40 cellular contexts compared by ENCODE assay signal in the genomic region with DNA sequence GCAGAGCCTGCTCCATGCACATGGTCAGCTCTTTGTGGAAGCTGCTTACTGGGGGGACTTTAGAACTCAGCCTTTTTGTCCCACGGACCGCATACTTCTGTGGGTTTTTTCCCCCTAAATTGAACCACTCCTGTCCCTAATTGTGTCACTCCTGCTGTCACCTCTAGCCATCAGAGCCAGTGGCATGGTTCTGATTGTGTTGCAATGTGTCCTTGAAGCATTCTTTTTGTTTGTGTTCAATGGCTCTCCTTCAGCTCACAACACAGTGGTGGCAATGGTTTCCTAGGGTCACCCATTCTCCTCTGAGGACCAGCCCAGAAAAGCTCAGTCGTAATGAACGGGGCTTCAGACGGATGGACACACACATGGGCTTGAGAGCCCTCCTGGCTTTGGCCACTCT.
"Had no signal": no experiment of that assay in that cellular context is flagged by ENCODE, and none has a peak within 500 bp of the region (broad histone marks: within the 10 kb centered on the region; RNA-seq: fewer than 3 reads in every experiment).

No MANE protein-coding gene starts in this region.

- H3K36me3 ChIP-seq: adrenal gland, brain microvascular endothelial cell, breast epithelium, cardiac muscle cell had no signal

- H3K4me3 Mint-ChIP-seq: activated B cell treated with CpG ODN at 0.5 μM for 24 hours; activated CD4-positive, alpha-beta memory T cell treated with anti-CD3 and anti-CD28 coated beads for 36 hours; activated CD4-positive, alpha-beta T cell treated with anti-CD3 and anti-CD28 coated beads, Interleukin-2, amount 10 ng/mL, durations not matched to agents 24 days and 14 days; activated CD8-positive, alpha-beta T cell treated with anti-CD3 and anti-CD28 coated beads for 36 hours; activated naive CD4-positive, alpha-beta T cell treated with anti-CD3 and anti-CD28 coated beads for 36 hours; activated naive CD8-positive, alpha-beta T cell treated with anti-CD3 and anti-CD28 coated beads for 36 hours; activated T-cell treated with anti-CD3 and anti-CD28 coated beads, Interleukin-2, amount 50 U/mL, for 4 hours; activated T-cell treated with anti-CD3 and anti-CD28 coated beads, Interleukin-2, amount 50 U/mL, for 72 hours; activated T-helper 1 cell treated with anti-CD3 and anti-CD28 coated beads, Interleukin-12 subunit alpha, Interleukin-12 subunit beta, Interleukin-2, Interleukin-4 antibody, amounts not matched to agents 30 ng/mL and 10 ng/mL and 1 ng/mL, durations not matched to agents 14 hours and 24 hours and 36 hours; activated T-helper 17 cell treated with anti-CD3 and anti-CD28 coated beads, Interleukin-2, amount 50 U/mL, for 72 hours; central memory CD8-positive, alpha-beta T cell; T-helper 1 cell treated with Interleukin-12 subunit alpha and Interleukin-12 subunit beta and Interleukin-4 antibody, amounts not matched to agents 30 μg/mL and 1 μg/mL, for 36 hours; T-helper 2 cell treated with Interferon-gamma antibody and Interleukin-4, amounts not matched to agents 5 μg/mL and 100 μg/mL, for 36 hours had no signal

- H3K36me3 Mint-ChIP-seq: activated CD4-positive, alpha-beta memory T cell treated with anti-CD3 and anti-CD28 coated beads for 36 hours; activated naive CD4-positive, alpha-beta T cell treated with anti-CD3 and anti-CD28 coated beads, Interleukin-2, amount 50 U/mL, for 72 hours; activated naive CD8-positive, alpha-beta T cell treated with anti-CD3 and anti-CD28 coated beads for 36 hours had no signal

- H3K4me3 ChIP-seq: adrenal gland, body of pancreas, breast epithelium, cardiac muscle cell had no signal

- H3K9me3 ChIP-seq: adrenal gland, body of pancreas, breast epithelium had no signal

- H3K9me3 Mint-ChIP-seq: activated B cell treated with CpG ODN at 0.5 μM for 24 hours; activated CD4-positive, alpha-beta memory T cell treated with anti-CD3 and anti-CD28 coated beads for 36 hours; activated CD4-positive, alpha-beta T cell treated with anti-CD3 and anti-CD28 coated beads, Interleukin-2, amount 10 ng/mL, durations not matched to agents 24 days and 14 days; activated CD8-positive, alpha-beta T cell treated with anti-CD3 and anti-CD28 coated beads for 36 hours; activated naive CD4-positive, alpha-beta T cell treated with anti-CD3 and anti-CD28 coated beads for 36 hours; activated naive CD4-positive, alpha-beta T cell treated with anti-CD3 and anti-CD28 coated beads, Interleukin-2, amount 50 U/mL, for 72 hours; activated naive CD8-positive, alpha-beta T cell treated with anti-CD3 and anti-CD28 coated beads for 36 hours; activated T-cell treated with anti-CD3 and anti-CD28 coated beads, Interleukin-2, amount 50 U/mL, for 4 hours; activated T-cell treated with anti-CD3 and anti-CD28 coated beads, Interleukin-2, amount 50 U/mL, for 72 hours; activated T-helper 1 cell treated with anti-CD3 and anti-CD28 coated beads, Interleukin-12 subunit alpha, Interleukin-12 subunit beta, Interleukin-2, Interleukin-4 antibody, amounts not matched to agents 30 ng/mL and 10 ng/mL and 1 ng/mL, durations not matched to agents 14 hours and 24 hours and 36 hours; activated T-helper 17 cell treated with anti-CD3 and anti-CD28 coated beads, Interleukin-2, amount 50 U/mL, for 72 hours; central memory CD8-positive, alpha-beta T cell; T-helper 1 cell treated with Interleukin-12 subunit alpha and Interleukin-12 subunit beta and Interleukin-4 antibody, amounts not matched to agents 30 μg/mL and 1 μg/mL, for 36 hours; T-helper 2 cell treated with Interferon-gamma antibody and Interleukin-4, amounts not matched to agents 5 μg/mL and 100 μg/mL, for 36 hours had no signal

- DNase-seq: activated B cell treated with CpG ODN at 0.5 μM for 24 hours; activated CD4-positive, alpha-beta memory T cell treated with anti-CD3 and anti-CD28 coated beads for 36 hours; activated CD4-positive, alpha-beta T cell treated with anti-CD3 and anti-CD28 coated beads for 4 hours; activated CD4-positive, alpha-beta T cell treated with anti-CD3 and anti-CD28 coated beads, Interleukin-2, amount 10 ng/mL, durations not matched to agents 24 days and 14 days; activated CD4-positive, alpha-beta T cell treated with anti-CD3 and anti-CD28 coated beads, Interleukin-2, amount 50 U/mL, for 1 hour; activated CD4-positive, alpha-beta T cell treated with anti-CD3 and anti-CD28 coated beads, Interleukin-2, amount 50 U/mL, for 4 hours; activated CD4-positive, CD25-positive, alpha-beta regulatory T cell treated with anti-CD3 and anti-CD28 coated beads, Interleukin-2, amount 50 U/mL, for 72 hours; activated CD8-positive, alpha-beta memory T cell treated with anti-CD3 and anti-CD28 coated beads, Interleukin-2, amount 50 U/mL, for 4 hours; activated CD8-positive, alpha-beta T cell treated with anti-CD3 and anti-CD28 coated beads for 36 hours; activated effector memory CD4-positive, alpha-beta T cell treated with anti-CD3 and anti-CD28 coated beads, Interleukin-2, amount 50 U/mL, for 16 hours; activated gamma-delta T cell treated with Interleukin-2 at 50 U/mL for 16 hours; activated naive CD4-positive, alpha-beta T cell; activated naive CD4-positive, alpha-beta T cell treated with anti-CD3 and anti-CD28 coated beads for 36 hours; activated naive CD4-positive, alpha-beta T cell treated with anti-CD3 and anti-CD28 coated beads, Interleukin-2, amount 50 U/mL, for 16 hours; activated naive CD8-positive, alpha-beta T cell treated with anti-CD3 and anti-CD28 coated beads for 36 hours; activated T-cell treated with anti-CD3 and anti-CD28 coated beads for 4 hours; activated T-cell treated with anti-CD3 and anti-CD28 coated beads, Interleukin-2, amount 50 U/mL, for 1 hour; activated T-cell treated with anti-CD3 and anti-CD28 coated beads, Interleukin-2, amount 50 U/mL, for 4 hours; activated T-cell treated with anti-CD3 and anti-CD28 coated beads, Interleukin-2, amount 50 U/mL, for 72 hours; adrenal gland; amniotic stem cell; aorta; body of pancreas; brain microvascular endothelial cell; caudate nucleus; cerebellar nuclear complex; T-helper 1 cell; T-helper 2 cell; T-helper 9 cell had no signal

- H3K27ac ChIP-seq: adrenal gland, body of pancreas, brain microvascular endothelial cell, breast epithelium, cardiac muscle cell, VCaP had no signal

- FAIRE-seq: astrocyte, TTC549 had no signal

- H3K27ac Mint-ChIP-seq: activated B cell treated with CpG ODN at 0.5 μM for 24 hours; activated CD4-positive, alpha-beta memory T cell treated with anti-CD3 and anti-CD28 coated beads for 36 hours; activated CD4-positive, alpha-beta T cell treated with anti-CD3 and anti-CD28 coated beads, Interleukin-2, amount 10 ng/mL, durations not matched to agents 24 days and 14 days; activated CD8-positive, alpha-beta T cell treated with anti-CD3 and anti-CD28 coated beads for 36 hours; activated naive CD4-positive, alpha-beta T cell treated with anti-CD3 and anti-CD28 coated beads for 36 hours; activated naive CD4-positive, alpha-beta T cell treated with anti-CD3 and anti-CD28 coated beads, Interleukin-2, amount 50 U/mL, for 72 hours; activated naive CD8-positive, alpha-beta T cell treated with anti-CD3 and anti-CD28 coated beads for 36 hours; activated T-cell treated with anti-CD3 and anti-CD28 coated beads, Interleukin-2, amount 50 U/mL, for 72 hours; activated T-helper 1 cell treated with anti-CD3 and anti-CD28 coated beads, Interleukin-12 subunit alpha, Interleukin-12 subunit beta, Interleukin-2, Interleukin-4 antibody, amounts not matched to agents 30 ng/mL and 10 ng/mL and 1 ng/mL, durations not matched to agents 14 hours and 24 hours and 36 hours; activated T-helper 17 cell treated with anti-CD3 and anti-CD28 coated beads, Interleukin-2, amount 50 U/mL, for 72 hours; T-helper 1 cell treated with Interleukin-12 subunit alpha and Interleukin-12 subunit beta and Interleukin-4 antibody, amounts not matched to agents 30 μg/mL and 1 μg/mL, for 36 hours; T-helper 2 cell treated with Interferon-gamma antibody and Interleukin-4, amounts not matched to agents 5 μg/mL and 100 μg/mL, for 36 hours had no signal

- H3K4me1 ChIP-seq: adrenal gland, body of pancreas, breast epithelium had no signal

- H3K27me3 ChIP-seq: brain microvascular endothelial cell, breast epithelium, cardiac muscle cell had no signal

- H3K4me1 Mint-ChIP-seq: activated B cell treated with CpG ODN at 0.5 μM for 24 hours; activated CD4-positive, alpha-beta T cell treated with anti-CD3 and anti-CD28 coated beads, Interleukin-2, amount 10 ng/mL, durations not matched to agents 24 days and 14 days; activated naive CD8-positive, alpha-beta T cell treated with anti-CD3 and anti-CD28 coated beads for 36 hours; activated T-helper 17 cell treated with anti-CD3 and anti-CD28 coated beads, Interleukin-2, amount 50 U/mL, for 72 hours; central memory CD8-positive, alpha-beta T cell had no signal

- ATAC-seq: activated CD8-positive, alpha-beta T cell treated with anti-CD3 and anti-CD28 coated beads for 36 hours; activated naive CD4-positive, alpha-beta T cell treated with anti-CD3 and anti-CD28 coated beads, Interleukin-2, amount 50 U/mL, for 72 hours; activated T-cell treated with anti-CD3 and anti-CD28 coated beads, Interleukin-2, amount 50 U/mL, for 4 hours; activated T-cell treated with anti-CD3 and anti-CD28 coated beads, Interleukin-2, amount 50 U/mL, for 72 hours; activated T-helper 17 cell treated with anti-CD3 and anti-CD28 coated beads, Interleukin-2, amount 50 U/mL, for 72 hours; body of pancreas had no signal
